ENCODE assay signal across 9 cellular contexts in the genomic region with DNA sequence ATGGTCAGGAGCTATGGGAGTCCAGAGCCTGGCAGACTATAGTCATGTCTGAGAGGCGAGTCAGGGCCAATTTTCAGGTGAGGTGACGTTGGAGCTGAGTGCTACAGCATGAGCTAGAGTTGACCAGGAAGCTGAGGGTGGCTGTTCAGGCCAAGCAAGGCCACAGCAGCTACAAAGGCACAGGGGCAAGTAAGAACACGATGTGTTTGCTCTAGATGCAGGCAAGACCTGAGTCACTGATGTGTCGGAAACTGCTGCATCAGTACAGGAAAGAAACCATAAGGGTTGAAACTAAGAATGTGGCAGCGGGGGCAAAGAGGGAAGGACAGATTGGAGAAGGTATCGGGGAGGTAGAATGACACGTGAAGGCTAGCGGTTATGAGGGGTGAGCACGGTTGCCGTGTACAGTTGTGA. TPM values are rescaled to one million over a fixed set of nuclear protein-coding genes. Genes with fewer than 3 reads are reported as not detected.
DNase-seq lines count a peak whose midpoint lies in the region; ATAC-seq and TF ChIP-seq lines count a peak whose summit lies in the region.
"Had no signal": no experiment of that assay in that cellular context is flagged by ENCODE, and none has a peak within 500 bp of the region (broad histone marks: within the 10 kb centered on the region; RNA-seq: fewer than 3 reads in every experiment).

No MANE protein-coding gene starts in this region.

- TF ChIP-seq CTCF in glutamatergic neuron (IDR thresholded peaks at IDR 0.05; ENCODE audit: partially characterized antibody, unreplicated experiment) (no peak), suprapubic skin (IDR thresholded peaks at IDR 0.05) (no peak)

- H3K4me1 Mint-ChIP-seq in activated CD4-positive, alpha-beta memory T cell treated with anti-CD3 and anti-CD28 coated beads, Interleukin-2, amount 10 ng/mL, durations not matched to agents 7 days and 5 days = peaks cover 63% of the 10 kb centered on the region
- H3K4me1 Mint-ChIP-seq in glutamatergic neuron (ENCODE audit: low read depth, unreplicated experiment) = peaks cover 14% of the 10 kb centered on the region

- WGBS in suprapubic skin = 67% methylated on average over 10 of the region's 10 CpGs

- H3K9me3 ChIP-seq in suprapubic skin = no peaks in the 10 kb centered on the region

- POLR2A ChIA-PET in activated CD4-positive, alpha-beta memory T cell treated with anti-CD3 and anti-CD28 coated beads, Interleukin-2, amount 10 ng/mL, durations not matched to agents 7 days and 5 days (lab: Charles Lee) = interaction anchor here (0.7 to 4.4 kb wide), 11 partner anchors 8 to 228 kb away, joined by 3 to 41 read pairs (median 4); a partner anchor contains a TSS

- H3K36me3 ChIP-seq in suprapubic skin = no peaks in the 10 kb centered on the region

- peaks cover 30% of the 10 kb centered on the region for H3K4me1 ChIP-seq in suprapubic skin

- ATAC-seq in HG03354 (IDR thresholded peaks at IDR 0.05; ENCODE audit: poor library complexity, severe bottlenecking, unreplicated experiment) (no peak), GM19035 (IDR thresholded peaks at IDR 0.05; ENCODE audit: unreplicated experiment) (no peak)

- H3K27ac ChIP-seq in suprapubic skin = peak overlapping the region; percentile 57

- no peaks in the 10 kb centered on the region for H3K36me3 Mint-ChIP-seq in activated CD4-positive, alpha-beta memory T cell treated with anti-CD3 and anti-CD28 coated beads, Interleukin-2, amount 10 ng/mL, durations not matched to agents 7 days and 5 days (ENCODE audit: low read depth)
- H3K36me3 Mint-ChIP-seq in glutamatergic neuron (ENCODE audit: unreplicated experiment) = no peaks in the 10 kb centered on the region

- CTCF ChIA-PET in activated CD4-positive, alpha-beta memory T cell treated with anti-CD3 and anti-CD28 coated beads, Interleukin-2, amount 10 ng/mL, durations not matched to agents 7 days and 5 days (lab: Charles Lee) = interaction anchor here (0.6 to 8.4 kb wide), 4 partner anchors 11 to 87 kb away, joined by 3 to 68 read pairs (median 22); a partner anchor contains a TSS

- H3K9me3 Mint-ChIP-seq in activated CD4-positive, alpha-beta memory T cell treated with anti-CD3 and anti-CD28 coated beads, Interleukin-2, amount 10 ng/mL, durations not matched to agents 7 days and 5 days = no peaks in the 10 kb centered on the region
- H3K9me3 Mint-ChIP-seq in glutamatergic neuron (ENCODE audit: unreplicated experiment) = no peaks in the 10 kb centered on the region

- H3K27me3 Mint-ChIP-seq in activated CD4-positive, alpha-beta memory T cell treated with anti-CD3 and anti-CD28 coated beads, Interleukin-2, amount 10 ng/mL, durations not matched to agents 7 days and 5 days = no peaks in the 10 kb centered on the region
- peaks cover 2% of the 10 kb centered on the region for H3K27me3 Mint-ChIP-seq in glutamatergic neuron (ENCODE audit: unreplicated experiment)

- H3K4me3 ChIP-seq in suprapubic skin = no peak overlapping the region

- H3K27me3 ChIP-seq in suprapubic skin = no peaks in the 10 kb centered on the region

- no peak for TF ChIP-seq POLR2A in suprapubic skin (IDR thresholded peaks at IDR 0.05)

- peak; percentile 56 for DNase-seq in activated T-cell treated with anti-CD3 and anti-CD28 coated beads for 48 hours (ENCODE audit: low read depth)
- DNase-seq in activated T-cell treated with anti-CD3 and anti-CD28 coated beads, Interleukin-2, amount 50 U/mL, for 1 hour = no peak
- peak; percentile 66 for DNase-seq in activated CD4-positive, alpha-beta memory T cell treated with anti-CD3 and anti-CD28 coated beads, Interleukin-2, amount 10 ng/mL, durations not matched to agents 7 days and 5 days
- DNase-seq in glutamatergic neuron = no peak
- DNase-seq in suprapubic skin (ENCODE audit: low spot score in 2 of 2) = no peak
- DNase-seq in NCI-H510A treated with DMSO at 0.1 percent for 48 hours (lab: John Stamatoyannopoulos, UW) = no peak
- DNase-seq: AML-193 had no signal

- H3K27ac Mint-ChIP-seq in activated CD4-positive, alpha-beta memory T cell treated with anti-CD3 and anti-CD28 coated beads, Interleukin-2, amount 10 ng/mL, durations not matched to agents 7 days and 5 days = peak overlapping the region; percentile 83
- peak overlapping the region; percentile 12 for H3K27ac Mint-ChIP-seq in glutamatergic neuron (ENCODE audit: unreplicated experiment)

- peak overlapping the region; percentile 39 for H3K4me3 Mint-ChIP-seq in activated CD4-positive, alpha-beta memory T cell treated with anti-CD3 and anti-CD28 coated beads, Interleukin-2, amount 10 ng/mL, durations not matched to agents 7 days and 5 days
- no peak overlapping the region for H3K4me3 Mint-ChIP-seq in glutamatergic neuron (ENCODE audit: unreplicated experiment)

- TF ChIP-seq EP300 in suprapubic skin (IDR thresholded peaks at IDR 0.05) = no peak

RNA-seq across cellular contexts. Expression of a gene that starts 11.8 kb away (rescaled TPM):
- 10 to 100 TPM; 16.2 to 18.1 TPM for total RNA-seq in activated CD4-positive, alpha-beta memory T cell treated with anti-CD3 and anti-CD28 coated beads, Interleukin-2, amount 10 ng/mL, durations not matched to agents 7 days and 5 days
- total RNA-seq in glutamatergic neuron (ENCODE audit: unreplicated experiment) (26.8 TPM), suprapubic skin (10 to 100 TPM; 24.5 to 49.3 (median 48.6) TPM)

RNA-seq across cellular contexts. Expression of a gene that starts 13.1 kb away (rescaled TPM):
- 100 to 1,000 TPM; 509 to 514 TPM for total RNA-seq in activated CD4-positive, alpha-beta memory T cell treated with anti-CD3 and anti-CD28 coated beads, Interleukin-2, amount 10 ng/mL, durations not matched to agents 7 days and 5 days
- total RNA-seq in glutamatergic neuron (ENCODE audit: unreplicated experiment) (374 TPM), suprapubic skin (100 to 1,000 TPM; 106 to 238 (median 209) TPM)

RNA-seq across cellular contexts. Expression of a gene that starts 32.9 kb away (rescaled TPM):
- total RNA-seq in activated CD4-positive, alpha-beta memory T cell treated with anti-CD3 and anti-CD28 coated beads, Interleukin-2, amount 10 ng/mL, durations not matched to agents 7 days and 5 days = 10 to 100 TPM; 49.3 to 49.8 TPM
- total RNA-seq in glutamatergic neuron (ENCODE audit: unreplicated experiment) (27.1 TPM), suprapubic skin (10 to 100 TPM; 24.0 to 35.1 (median 28.5) TPM)

RNA-seq across cellular contexts. Expression of a gene that starts 33.1 kb away (rescaled TPM):
- total RNA-seq in activated CD4-positive, alpha-beta memory T cell treated with anti-CD3 and anti-CD28 coated beads, Interleukin-2, amount 10 ng/mL, durations not matched to agents 7 days and 5 days = 10 to 100 TPM; 33.9 to 35.7 TPM
- 61.5 TPM for total RNA-seq in glutamatergic neuron (ENCODE audit: unreplicated experiment)
- 10 to 100 TPM; 24.5 to 35.8 (median 28.2) TPM for total RNA-seq in suprapubic skin

Comparison
In these comparisons a context has a peak if more than half of its experiments do, and no peak if none do; other contexts are left out.
1. DNase-seq: peak in activated T-cell treated with anti-CD3 and anti-CD28 coated beads for 48 hours (single experiment) and activated CD4-positive, alpha-beta memory T cell treated with anti-CD3 and anti-CD28 coated beads, Interleukin-2, amount 10 ng/mL, durations not matched to agents 7 days and 5 days (single experiment); none in activated T-cell treated with anti-CD3 and anti-CD28 coated beads, Interleukin-2, amount 50 U/mL, for 1 hour (single experiment), glutamatergic neuron (single experiment), suprapubic skin (0 of 2) and NCI-H510A treated with DMSO at 0.1 percent for 48 hours (single experiment).